ENCODE assay signal across 21 cellular contexts in the genomic region with DNA sequence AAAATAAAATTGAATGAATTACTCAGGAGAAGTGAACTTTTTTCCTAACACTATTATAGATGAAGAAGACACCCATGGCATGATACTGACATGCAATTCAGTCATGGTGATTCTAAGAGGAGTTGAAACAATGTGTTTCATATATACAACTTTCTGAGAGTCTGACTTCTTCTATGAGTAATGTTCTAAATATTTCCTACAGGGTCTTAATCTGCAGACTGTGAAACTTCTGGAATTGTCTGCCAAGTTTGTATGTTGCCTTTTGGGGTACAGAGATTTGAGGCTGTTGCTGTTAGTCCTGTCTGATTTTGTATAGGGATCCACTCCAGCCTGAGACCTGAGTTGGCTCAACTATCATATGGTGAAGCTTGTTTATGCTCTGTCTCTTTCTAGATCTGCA.
DNase-seq lines count a peak whose midpoint lies in the region; ATAC-seq and TF ChIP-seq lines count a peak whose summit lies in the region.
"Had no signal": no experiment of that assay in that cellular context is flagged by ENCODE, and none has a peak within 500 bp of the region (broad histone marks: within the 10 kb centered on the region; RNA-seq: fewer than 3 reads in every experiment).

No MANE protein-coding gene starts in this region.

- H3K4me3 ChIP-seq in ACC112 (ENCODE audit: low read depth, low read length) (no peak overlapping the region), HFF-Myc (replicated peaks; ENCODE audit: low read depth, low read length) (no peak overlapping the region), astrocyte of the cerebellum (ENCODE audit: low read depth, low read length) (no peak overlapping the region)
- H3K4me3 ChIP-seq: stomach had no signal

- no peak overlapping the region for H3K4me3 Mint-ChIP-seq in CD14-positive monocyte
- H3K4me3 Mint-ChIP-seq: activated naive CD8-positive, alpha-beta T cell; brain; CD4-positive, alpha-beta memory T cell; natural killer cell treated with Interleukin-12 subunit alpha and Interleukin-12 subunit beta and Interleukin-15 and Interleukin-18, amount 100 ng/mL, for 72 hours; type B pancreatic cell had no signal

- no peak overlapping the region for H3K27ac Mint-ChIP-seq in CD14-positive monocyte
- H3K27ac Mint-ChIP-seq: activated naive CD8-positive, alpha-beta T cell; brain; CD4-positive, alpha-beta memory T cell; natural killer cell treated with Interleukin-12 subunit alpha and Interleukin-12 subunit beta and Interleukin-15 and Interleukin-18, amount 100 ng/mL, for 72 hours; type B pancreatic cell had no signal

- H3K79me2 ChIP-seq in ACC112 (ENCODE audit: control insufficient read depth, insufficient read depth, low read length, unreplicated experiment), result no peaks in the 10 kb centered on the region

- peaks cover 6% of the 10 kb centered on the region for H3K4me1 ChIP-seq in ACC112 (ENCODE audit: control insufficient read depth, insufficient read depth, low read length, unreplicated experiment)
- H3K4me1 ChIP-seq: stomach had no signal

- ATAC-seq in GM21576 (IDR thresholded peaks at IDR 0.05; ENCODE audit: unreplicated experiment), result no peak
- ATAC-seq: left colon; natural killer cell treated with Interleukin-12 subunit alpha and Interleukin-12 subunit beta and Interleukin-15 and Interleukin-18, amount 100 ng/mL, for 72 hours had no signal

- no peaks in the 10 kb centered on the region for H3K36me3 ChIP-seq in ACC112 (ENCODE audit: insufficient read depth, low read length)
- H3K36me3 ChIP-seq: stomach had no signal

- peaks cover 0 to 5% (median 0%) of the 10 kb centered on the region in 7 donors for H3K9me3 Mint-ChIP-seq in CD14-positive monocyte
- H3K9me3 Mint-ChIP-seq: brain; natural killer cell treated with Interleukin-12 subunit alpha and Interleukin-12 subunit beta and Interleukin-15 and Interleukin-18, amount 100 ng/mL, for 72 hours; type B pancreatic cell had no signal

- H3K27me3 ChIP-seq in ACC112 (ENCODE audit: insufficient read depth, low read length), result no peaks in the 10 kb centered on the region
- H3K27me3 ChIP-seq: stomach had no signal

- peak overlapping the region; percentile 30 for H2AFZ ChIP-seq in ACC112 (ENCODE audit: low read length, unreplicated experiment)

- H3K27ac ChIP-seq in ACC112 (ENCODE audit: low read depth, low read length), result peak overlapping the region; percentile 57
- H3K27ac ChIP-seq: stomach had no signal

- intact Hi-C loops in CD14-positive monocyte (cut with micrococcal nuclease), result no loop called here

- no peak for TF ChIP-seq CTCF in HFF-Myc (IDR thresholded peaks at IDR 0.05; ENCODE audit: low read depth, low read length, missing control alignments)
- no peak for TF ChIP-seq CTCF in astrocyte of the cerebellum (IDR thresholded peaks at IDR 0.05; ENCODE audit: low read depth, low read length, missing control alignments)
- no peak for TF ChIP-seq CTCF in CD14-positive monocyte (IDR thresholded peaks at IDR 0.05)

- in situ Hi-C loops in astrocyte of the cerebellum (cut with HindIII; ENCODE audit: low sequenced_read_pairs), result no loop called here

- peaks cover 1 to 24% (median 3%) of the 10 kb centered on the region in 3 donors for H3K27me3 Mint-ChIP-seq in CD14-positive monocyte (ENCODE audit: low read depth in 3 of 3)
- H3K27me3 Mint-ChIP-seq: activated naive CD8-positive, alpha-beta T cell; brain; CD4-positive, alpha-beta memory T cell; type B pancreatic cell had no signal

- H3K4me1 Mint-ChIP-seq in CD14-positive monocyte, result peaks cover 3% of the 10 kb centered on the region
- H3K4me1 Mint-ChIP-seq: brain had no signal

- H3K36me3 Mint-ChIP-seq in CD14-positive monocyte, result no peaks in the 10 kb centered on the region
- H3K36me3 Mint-ChIP-seq: activated naive CD8-positive, alpha-beta T cell; brain; CD4-positive, alpha-beta memory T cell; natural killer cell treated with Interleukin-12 subunit alpha and Interleukin-12 subunit beta and Interleukin-15 and Interleukin-18, amount 100 ng/mL, for 72 hours; type B pancreatic cell had no signal

- DNase-seq in HFF-Myc (ENCODE audit: extremely low read depth, low read depth) (peak; percentile 16), astrocyte of the cerebellum (ENCODE audit: low read depth) (peak; percentile 2), foreskin melanocyte (peak; percentile 17), GOT3 (lab: John Stamatoyannopoulos, UW) (no peak), NCI-H1694 (lab: John Stamatoyannopoulos, UW) (no peak), CD14-positive monocyte (ENCODE audit: low spot score) (no peak)
- DNase-seq: CD4-positive, alpha-beta memory T cell; cortex of kidney; DMS79 treated with DMSO at 0.1 percent for 48 hours; left colon; NCI-H1436; NCI-H2171 treated with DMSO at 0.1 percent for 48 hours; OCI-M1; stimulated activated CD4-positive, alpha-beta T cell treated with anti-CD3 and anti-CD28 coated beads, Interleukin-4, amount 100 ng/mL, for 1 hour; stomach had no signal

Comparison
In these comparisons a context has a peak if more than half of its experiments do, and no peak if none do; other contexts are left out.
1. DNase-seq: peak in HFF-Myc (single experiment), astrocyte of the cerebellum (single experiment) and foreskin melanocyte (single experiment); none in GOT3 (single experiment), NCI-H1694 (single experiment) and CD14-positive monocyte (single experiment).